In genomic region chr2:112767693-112768380, GRCh38 we compare ENCODE assay signal across 1 cellular context.
TF ChIP-seq lines count a peak whose summit lies in the region.

No MANE protein-coding gene starts in this region.

TF ChIP-seq in liver, 16 proteins besides CTCF, POLR2A, EP300 and RAD21 (continued from another document):
- TF ChIP-seq REST (IDR thresholded peaks at IDR 0.05) (no peak), FOXA1 (IDR thresholded peaks at IDR 0.05) (no peak)
TF ChIP-seq in liver: peak in this region for 0.
